In the genomic region with DNA sequence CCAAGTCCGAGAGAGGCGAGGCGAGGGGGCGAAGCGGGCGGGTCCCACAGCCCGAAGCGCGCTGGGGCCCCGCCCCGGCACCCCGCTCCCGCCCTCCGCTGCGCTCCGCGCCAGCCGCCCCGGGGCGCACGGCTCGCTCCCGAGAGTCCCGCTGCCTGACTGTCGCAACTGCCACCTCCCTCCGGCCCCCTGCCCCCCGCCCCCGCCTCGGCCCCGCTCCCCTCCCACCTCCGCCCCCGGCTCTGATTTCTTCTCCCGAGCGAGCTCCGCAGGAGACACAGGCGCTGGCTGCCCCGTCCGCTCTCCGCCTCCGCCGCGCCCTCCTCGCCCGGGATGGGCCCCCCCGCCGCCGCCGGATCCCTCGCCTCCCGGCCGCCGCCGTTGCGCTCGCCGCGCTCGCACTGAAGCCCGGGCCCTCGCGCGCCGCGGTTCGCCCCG, we compare ENCODE assay signal across 10 cellular contexts. TPM values are rescaled to one million over a fixed set of nuclear protein-coding genes. Genes with fewer than 3 reads are reported as not detected.
DNase-seq lines count a peak whose midpoint lies in the region; ATAC-seq and TF ChIP-seq lines count a peak whose summit lies in the region.
"Had no signal": no experiment of that assay in that cellular context is flagged by ENCODE, and none has a peak within 500 bp of the region (broad histone marks: within the 10 kb centered on the region; RNA-seq: fewer than 3 reads in every experiment).

A gene (plus strand): TSS at position 250 of the 438 bp plus-strand sequence. CDS start 233 bp downstream, outside the sequence.

- no peak for TF ChIP-seq CTCF in RWPE2 (IDR thresholded peaks at IDR 0.05; ENCODE audit: poor library complexity, severe bottlenecking)

- intact Hi-C loops in left cardiac atrium (cut with DNase I): no loop called here

- DNase-seq in RWPE2 (ENCODE audit: low spot score) (no peak), left cardiac atrium (no peak), T-helper 9 cell (no peak), NCI-H2196 (lab: John Stamatoyannopoulos, UW; ENCODE audit: unreplicated experiment) (no peak), SKM-1 (lab: John Stamatoyannopoulos, UW; ENCODE audit: unreplicated experiment) (no peak), RKO (ENCODE audit: low spot score) (no peak)

- no peaks in the 10 kb centered on the region for H3K9me3 ChIP-seq in ES-I3 (ENCODE audit: control insufficient read depth, insufficient read depth, low read length)
- H3K9me3 ChIP-seq in RWPE2 (ENCODE audit: severe bottlenecking): no peaks in the 10 kb centered on the region

- H3K27me3 ChIP-seq in RWPE2 (ENCODE audit: insufficient read depth, poor library complexity, severe bottlenecking) (peaks cover 38% of the 10 kb centered on the region), rectal smooth muscle tissue (ENCODE audit: control insufficient read depth, insufficient read depth, low read length) (peaks cover 30% of the 10 kb centered on the region)

- H3K4me1 ChIP-seq in ES-I3 (ENCODE audit: insufficient read depth, low read length) (peaks cover 20% of the 10 kb centered on the region), RWPE2 (ENCODE audit: insufficient read depth, poor library complexity, severe bottlenecking) (peaks cover 4% of the 10 kb centered on the region), rectal smooth muscle tissue (ENCODE audit: control insufficient read depth, insufficient read depth, low read length) (no peaks in the 10 kb centered on the region)

- peak within 1 kb of the TSS; percentile 45; the same call in 1 of the 2 replicates for H3K9ac ChIP-seq in ES-I3 (ENCODE audit: low read depth, low read length)
- H3K9ac ChIP-seq in rectal smooth muscle tissue (ENCODE audit: low read length): no peak within 1 kb of the TSS

- ATAC-seq in RWPE2 (ENCODE audit: low read depth) (no peak; the same call in 2 of the 3 replicates), left cardiac atrium (peak; percentile 14 to 29)

- H3K27ac ChIP-seq in RWPE2 (ENCODE audit: poor library complexity, severe bottlenecking) (no peak within 1 kb of the TSS), rectal smooth muscle tissue (ENCODE audit: low read depth, low read length) (no peak within 1 kb of the TSS)

- no peaks in the 10 kb centered on the region for H3K36me3 ChIP-seq in ES-I3 (ENCODE audit: insufficient read depth, low read length)
- no peaks in the 10 kb centered on the region for H3K36me3 ChIP-seq in RWPE2 (ENCODE audit: low read depth)
- no peaks in the 10 kb centered on the region for H3K36me3 ChIP-seq in rectal smooth muscle tissue (ENCODE audit: control insufficient read depth, insufficient read depth, low read length)

- peak within 1 kb of the TSS; percentile 31 for H3K4me3 ChIP-seq in RWPE2 (ENCODE audit: severe bottlenecking)
- H3K4me3 ChIP-seq in rectal smooth muscle tissue (ENCODE audit: low read length): peak within 1 kb of the TSS; percentile 38

RNA-seq across cellular contexts. Expression of the gene that starts here (rescaled TPM):
- 1 to 10 TPM; 1.8 TPM for total RNA-seq in left cardiac atrium
- total RNA-seq: fibroblast of lung; T-helper 2 cell treated with Interferon-gamma antibody and Interleukin-4, amounts not matched to agents 100 ng/mL and 5 ng/mL, for 36 hours had no signal
